Comparison of ENCODE assay signal across 27 cellular contexts in genomic region chr5:107840161-107840560, GRCh38.
"Had no signal": no experiment of that assay in that cellular context is flagged by ENCODE, and none has a peak within 500 bp of the region (broad histone marks: within the 10 kb centered on the region; RNA-seq: fewer than 3 reads in every experiment).

No MANE protein-coding gene starts in this region.

- H3K36me3 ChIP-seq: left lung, lower lobe of right lung, neutrophil, stomach, thyroid gland, transverse colon, upper lobe of left lung, vagina had no signal

- H3K4me1 Mint-ChIP-seq: naive thymus-derived CD4-positive, alpha-beta T cell; stimulated activated naive B cell treated with anti-CD40 and anti-IgM and Interleukin-4, amounts not matched to agents 10 μg/mL and 1 μg/mL and 100 μg/mL, for 72 hours had no signal

- ATAC-seq: left colon; left lung; lower lobe of right lung; mucosa of descending colon; naive thymus-derived CD4-positive, alpha-beta T cell; natural killer cell treated with Interleukin-12 subunit alpha and Interleukin-12 subunit beta and Interleukin-15 and Interleukin-18, amount 100 ng/mL, for 72 hours; right cardiac atrium; sciatic nerve; stimulated activated naive B cell treated with anti-CD40 and anti-IgM and Interleukin-4, amounts not matched to agents 10 μg/mL and 1 μg/mL and 100 μg/mL, for 72 hours; stimulated activated naive CD8-positive, alpha-beta T cell treated with anti-CD3 and anti-CD28 coated beads, Interleukin-15, Interleukin-2, amounts not matched to agents 100 U/mL and 50 U/mL, for 24 hours had no signal

- H3K9me3 ChIP-seq: left lung, lower lobe of right lung, mucosa of descending colon, neutrophil, stomach, testis, thyroid gland, transverse colon, upper lobe of left lung, vagina had no signal

- H3K4me3 Mint-ChIP-seq: naive thymus-derived CD4-positive, alpha-beta T cell; natural killer cell treated with Interleukin-12 subunit alpha and Interleukin-12 subunit beta and Interleukin-15 and Interleukin-18, amount 100 ng/mL, for 72 hours; stimulated activated naive B cell treated with anti-CD40 and anti-IgM and Interleukin-4, amounts not matched to agents 10 μg/mL and 1 μg/mL and 100 μg/mL, for 72 hours had no signal

- H3K9me3 Mint-ChIP-seq: natural killer cell treated with Interleukin-12 subunit alpha and Interleukin-12 subunit beta and Interleukin-15 and Interleukin-18, amount 100 ng/mL, for 72 hours; stimulated activated naive B cell treated with anti-CD40 and anti-IgM and Interleukin-4, amounts not matched to agents 10 μg/mL and 1 μg/mL and 100 μg/mL, for 72 hours had no signal

- H3K27me3 ChIP-seq: left lung, neutrophil, stomach, testis, thyroid gland, transverse colon, upper lobe of left lung, vagina had no signal

- H3K4me1 ChIP-seq: left lung, lower lobe of right lung, stomach, testis, thyroid gland, transverse colon, upper lobe of left lung, vagina had no signal

- H3K4me3 ChIP-seq: left lung, lower lobe of right lung, mucosa of descending colon, skin epidermis, stomach, testis, thyroid gland, transverse colon, upper lobe of left lung, vagina had no signal

- H3K27ac Mint-ChIP-seq: naive thymus-derived CD4-positive, alpha-beta T cell; natural killer cell treated with Interleukin-12 subunit alpha and Interleukin-12 subunit beta and Interleukin-15 and Interleukin-18, amount 100 ng/mL, for 72 hours; progenitor cell of endocrine pancreas; stimulated activated naive B cell treated with anti-CD40 and anti-IgM and Interleukin-4, amounts not matched to agents 10 μg/mL and 1 μg/mL and 100 μg/mL, for 72 hours had no signal

- H3K36me3 Mint-ChIP-seq: naive thymus-derived CD4-positive, alpha-beta T cell; natural killer cell treated with Interleukin-12 subunit alpha and Interleukin-12 subunit beta and Interleukin-15 and Interleukin-18, amount 100 ng/mL, for 72 hours; stimulated activated naive B cell treated with anti-CD40 and anti-IgM and Interleukin-4, amounts not matched to agents 10 μg/mL and 1 μg/mL and 100 μg/mL, for 72 hours had no signal

- DNase-seq: hippocampal formation; left colon; left lung; lower lobe of right lung; mammary epithelial cell; midbrain; mucosa of descending colon; naive thymus-derived CD4-positive, alpha-beta T cell; occipital lobe; right cardiac atrium; stimulated activated CD4-positive, alpha-beta T cell treated with anti-CD3 and anti-CD28 coated beads, Interleukin-12 subunit alpha, Interleukin-12 subunit beta, amount 100 ng/mL, for 4 hours; stimulated activated CD4-positive, alpha-beta T cell treated with anti-CD3 and anti-CD28 coated beads, Interleukin-15, amount 100 ng/mL, for 24 hours; stimulated activated CD4-positive, alpha-beta T cell treated with anti-CD3 and anti-CD28 coated beads, Interleukin-2, amount 100 ng/mL, for 24 hours; stimulated activated CD4-positive, alpha-beta T cell treated with anti-CD3 and anti-CD28 coated beads, Interleukin-4, amount 100 ng/mL, for 1 hour; stimulated activated naive B cell treated with anti-CD40 and anti-IgM and Interleukin-4, amounts not matched to agents 10 μg/mL and 1 μg/mL and 100 μg/mL, for 72 hours; stimulated activated naive CD8-positive, alpha-beta T cell treated with anti-CD3 and anti-CD28 coated beads, Interleukin-15, Interleukin-2, amounts not matched to agents 100 U/mL and 50 U/mL, for 24 hours; stomach; testis; thyroid gland; transverse colon; upper lobe of left lung had no signal

- H3K27ac ChIP-seq: left lung, lower lobe of right lung, neutrophil, skin epidermis, stomach, testis, thyroid gland, transverse colon, upper lobe of left lung, vagina had no signal
